Comparison of ENCODE assay signal across 9 cellular contexts in the genomic region with DNA sequence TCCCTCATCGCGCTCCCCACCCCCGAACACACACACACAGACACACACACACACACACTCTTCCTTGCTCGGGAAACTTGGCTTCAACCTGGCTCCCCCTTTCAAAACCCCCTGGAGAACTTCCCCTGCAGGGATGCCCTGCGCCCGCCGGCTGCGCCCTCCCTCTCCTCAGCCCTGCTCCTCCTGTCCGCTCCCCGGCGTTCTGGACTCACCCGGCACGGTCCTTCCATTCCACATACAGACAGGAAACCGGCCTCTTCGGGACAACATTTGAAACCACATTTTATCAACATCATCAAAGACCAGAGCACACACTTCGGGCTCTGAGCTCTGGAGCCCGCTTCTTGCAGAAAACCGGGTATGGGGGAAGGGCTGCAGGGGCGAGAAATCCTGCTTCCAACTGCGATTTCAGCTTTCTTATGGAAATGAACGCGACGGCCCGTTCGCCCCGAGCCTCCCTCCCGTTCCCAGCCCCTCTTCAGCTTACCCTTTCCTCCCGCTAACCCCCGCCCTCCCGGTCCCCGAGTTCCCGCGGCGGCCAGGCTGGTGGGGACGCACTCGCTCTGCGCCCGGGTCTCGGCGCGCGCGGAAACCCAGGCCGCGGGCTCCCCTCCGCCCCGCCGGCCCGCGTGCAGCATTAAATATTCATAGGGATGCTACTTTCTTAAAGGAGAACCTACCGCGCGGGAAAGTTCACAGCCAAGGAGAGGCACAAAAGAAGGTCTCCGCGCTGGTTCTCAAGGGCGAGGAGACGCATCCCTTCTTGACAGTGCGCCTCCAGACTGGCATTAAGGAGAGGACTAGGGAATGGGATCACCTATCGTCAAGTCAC. TPM values are rescaled to one million over a fixed set of nuclear protein-coding genes. Genes with fewer than 3 reads are reported as not detected.
DNase-seq lines count a peak whose midpoint lies in the region; ATAC-seq and TF ChIP-seq lines count a peak whose summit lies in the region.
"Had no signal": no experiment of that assay in that cellular context is flagged by ENCODE, and none has a peak within 500 bp of the region (broad histone marks: within the 10 kb centered on the region; RNA-seq: fewer than 3 reads in every experiment).

No MANE protein-coding gene starts in this region.

- H3K4me3 Mint-ChIP-seq in nephron = peak overlapping the region; percentile 89 to 94 (median 92)

- no peaks in the 10 kb centered on the region for H3K79me2 ChIP-seq in ACC112 (ENCODE audit: control insufficient read depth, insufficient read depth, low read length, unreplicated experiment)

- CTCF ChIA-PET in HEK293 (lab: Yijun Ruan, JAX) = interaction anchor here (0.5 to 2.3 kb wide), 6 partner anchors 11 to 943 kb away, joined by 3 to 5 read pairs (median 3); no protein-coding TSS in a partner anchor

- H2AFZ ChIP-seq in ACC112 (ENCODE audit: low read length, unreplicated experiment) = peak overlapping the region; percentile 80

- H3K9me3 ChIP-seq in HEK293 (ENCODE audit: control insufficient read depth, insufficient read depth, low read depth, low read length) = no peaks in the 10 kb centered on the region

- POLR2A ChIA-PET in HEK293 (lab: Yijun Ruan, JAX) = interaction anchor here (1.4 to 1.5 kb wide), 2 partner anchors 18 to 22 kb away, joined by 3 to 6 read pairs; a partner anchor contains a TSS

- no peaks in the 10 kb centered on the region for H3K9me3 Mint-ChIP-seq in nephron

- no peaks in the 10 kb centered on the region for H3K36me3 Mint-ChIP-seq in nephron (ENCODE audit: low read depth)

- peaks cover 59% of the 10 kb centered on the region for H3K27me3 ChIP-seq in ACC112 (ENCODE audit: insufficient read depth, low read length)

- H3K27ac Mint-ChIP-seq in nephron = peak overlapping the region; percentile 86 to 93 (median 92)

- no peak for DNase-seq in H4 (ENCODE audit: low spot score)
- no peak for DNase-seq in SHP77 treated with DMSO at 0.1 percent for 48 hours (lab: John Stamatoyannopoulos, UW)

- peaks cover 99% of the 10 kb centered on the region for H3K27me3 Mint-ChIP-seq in nephron (ENCODE audit: low read depth)

- H3K27ac ChIP-seq in ACC112 (ENCODE audit: low read depth, low read length) = no peak overlapping the region
- H3K27ac ChIP-seq in HEK293 (ENCODE audit: extremely low read depth, low read depth, low read length) = peak overlapping the region; percentile 81
- H3K27ac ChIP-seq in cingulate gyrus (ENCODE audit: low read depth, low read length) = peak overlapping the region; percentile 79

- peaks cover 6% of the 10 kb centered on the region for H3K4me1 ChIP-seq in ACC112 (ENCODE audit: control insufficient read depth, insufficient read depth, low read length, unreplicated experiment)
- peaks cover 4% of the 10 kb centered on the region; the same call in 1 of the 2 replicates for H3K4me1 ChIP-seq in HEK293 (ENCODE audit: control insufficient read depth, insufficient read depth, low read length)

- peaks cover 13% of the 10 kb centered on the region for H3K4me1 Mint-ChIP-seq in nephron

- TF ChIP-seq CTCF in HEK293 (tag by site-specific recombination; IDR thresholded peaks at IDR 0.05) = peak; percentile 26; the same call in 1 of the 2 replicates
- TF ChIP-seq CTCF in nephron (IDR thresholded peaks at IDR 0.05; ENCODE audit: unreplicated experiment in 3 of 3) = no peak

- ATAC-seq in HG02973 (IDR thresholded peaks at IDR 0.05; ENCODE audit: unreplicated experiment) (no peak), HG02938 (IDR thresholded peaks at IDR 0.05; ENCODE audit: unreplicated experiment) (no peak)

- H3K4me3 ChIP-seq in ACC112 (ENCODE audit: low read depth, low read length) (peak overlapping the region; percentile 80), HEK293 (ENCODE audit: low read depth, low read length) (peak overlapping the region; percentile 42)

- no peaks in the 10 kb centered on the region for H3K36me3 ChIP-seq in ACC112 (ENCODE audit: insufficient read depth, low read length)
- no peaks in the 10 kb centered on the region for H3K36me3 ChIP-seq in HEK293 (ENCODE audit: control insufficient read depth in 2 of 2, insufficient read depth in 1 of 2, low read length in 2 of 2)

TF ChIP-seq in HEK293, 187 proteins besides CTCF, POLR2A, EP300 and RAD21 (continues in another document):
- TF ChIP-seq, protein P1, sequence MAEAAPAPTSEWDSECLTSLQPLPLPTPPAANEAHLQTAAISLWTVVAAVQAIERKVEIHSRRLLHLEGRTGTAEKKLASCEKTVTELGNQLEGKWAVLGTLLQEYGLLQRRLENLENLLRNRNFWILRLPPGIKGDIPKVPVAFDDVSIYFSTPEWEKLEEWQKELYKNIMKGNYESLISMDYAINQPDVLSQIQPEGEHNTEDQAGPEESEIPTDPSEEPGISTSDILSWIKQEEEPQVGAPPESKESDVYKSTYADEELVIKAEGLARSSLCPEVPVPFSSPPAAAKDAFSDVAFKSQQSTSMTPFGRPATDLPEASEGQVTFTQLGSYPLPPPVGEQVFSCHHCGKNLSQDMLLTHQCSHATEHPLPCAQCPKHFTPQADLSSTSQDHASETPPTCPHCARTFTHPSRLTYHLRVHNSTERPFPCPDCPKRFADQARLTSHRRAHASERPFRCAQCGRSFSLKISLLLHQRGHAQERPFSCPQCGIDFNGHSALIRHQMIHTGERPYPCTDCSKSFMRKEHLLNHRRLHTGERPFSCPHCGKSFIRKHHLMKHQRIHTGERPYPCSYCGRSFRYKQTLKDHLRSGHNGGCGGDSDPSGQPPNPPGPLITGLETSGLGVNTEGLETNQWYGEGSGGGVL (tag by site-specific recombination; IDR thresholded peaks at IDR 0.05) = peak; percentile 68
- TF ChIP-seq EGR2 (tag by site-specific recombination; IDR thresholded peaks at IDR 0.05; ENCODE audit: low read depth) (0 out of 2 replicates have a peak, but pooled peaks have one; percentile 66), ZNF48 (tag by site-specific recombination; IDR thresholded peaks at IDR 0.05) (no peak), ZBTB8A (tag by site-specific recombination; IDR thresholded peaks at IDR 0.05) (peak; percentile 84), ZNF76 (tag by site-specific recombination; IDR thresholded peaks at IDR 0.05; ENCODE audit: borderline replicate concordance, low read depth) (no peak), ZNF837 (tag by site-specific recombination; IDR thresholded peaks at IDR 0.05) (peak; percentile 80; the same call in 1 of the 2 replicates), GLIS2 (tag by site-specific recombination; IDR thresholded peaks at IDR 0.05) (peak; percentile 66), ZNF366 (tag by site-specific recombination; conservative IDR thresholded peaks at IDR 0.05) (peak; percentile 35; the same call in 1 of the 2 replicates), ZNF560 (tag by site-specific recombination; IDR thresholded peaks at IDR 0.05; ENCODE audit: borderline replicate concordance) (no peak), ZBTB20 (tag by site-specific recombination; IDR thresholded peaks at IDR 0.05) (peak; percentile 85), ZNF596 (tag by site-specific recombination; IDR thresholded peaks at IDR 0.05) (no peak), GLIS1 (tag by site-specific recombination; IDR thresholded peaks at IDR 0.05) (peak; percentile 59), ZNF600 (tag by site-specific recombination; IDR thresholded peaks at IDR 0.05) (peak; percentile 92), ZIC2 (tag by site-specific recombination; IDR thresholded peaks at IDR 0.05) (peak; percentile 32), ZNF335 (tag by site-specific recombination; conservative IDR thresholded peaks at IDR 0.05) (peak; percentile 69), ZNF341 (tag by site-specific recombination; IDR thresholded peaks at IDR 0.05; ENCODE audit: low read depth) (0 out of 2 replicates have a peak, but pooled peaks have one; percentile 4), BCL11B (tag by site-specific recombination; IDR thresholded peaks at IDR 0.05; ENCODE audit: low read depth) (no peak), ZBTB48 (tag by site-specific recombination; IDR thresholded peaks at IDR 0.05) (0 out of 2 replicates have a peak, but pooled peaks have one; percentile 30), GLI2 (tag by site-specific recombination; IDR thresholded peaks at IDR 0.05; ENCODE audit: borderline replicate concordance, low read depth) (no peak), RBAK (tag by site-specific recombination; IDR thresholded peaks at IDR 0.05) (no peak)
- TF ChIP-seq, protein P2, sequence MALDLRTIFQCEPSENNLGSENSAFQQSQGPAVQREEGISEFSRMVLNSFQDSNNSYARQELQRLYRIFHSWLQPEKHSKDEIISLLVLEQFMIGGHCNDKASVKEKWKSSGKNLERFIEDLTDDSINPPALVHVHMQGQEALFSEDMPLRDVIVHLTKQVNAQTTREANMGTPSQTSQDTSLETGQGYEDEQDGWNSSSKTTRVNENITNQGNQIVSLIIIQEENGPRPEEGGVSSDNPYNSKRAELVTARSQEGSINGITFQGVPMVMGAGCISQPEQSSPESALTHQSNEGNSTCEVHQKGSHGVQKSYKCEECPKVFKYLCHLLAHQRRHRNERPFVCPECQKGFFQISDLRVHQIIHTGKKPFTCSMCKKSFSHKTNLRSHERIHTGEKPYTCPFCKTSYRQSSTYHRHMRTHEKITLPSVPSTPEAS (tag by site-specific recombination; IDR thresholded peaks at IDR 0.05) = peak; percentile 81; the same call in 1 of the 2 replicates
- TF ChIP-seq, protein P3, sequence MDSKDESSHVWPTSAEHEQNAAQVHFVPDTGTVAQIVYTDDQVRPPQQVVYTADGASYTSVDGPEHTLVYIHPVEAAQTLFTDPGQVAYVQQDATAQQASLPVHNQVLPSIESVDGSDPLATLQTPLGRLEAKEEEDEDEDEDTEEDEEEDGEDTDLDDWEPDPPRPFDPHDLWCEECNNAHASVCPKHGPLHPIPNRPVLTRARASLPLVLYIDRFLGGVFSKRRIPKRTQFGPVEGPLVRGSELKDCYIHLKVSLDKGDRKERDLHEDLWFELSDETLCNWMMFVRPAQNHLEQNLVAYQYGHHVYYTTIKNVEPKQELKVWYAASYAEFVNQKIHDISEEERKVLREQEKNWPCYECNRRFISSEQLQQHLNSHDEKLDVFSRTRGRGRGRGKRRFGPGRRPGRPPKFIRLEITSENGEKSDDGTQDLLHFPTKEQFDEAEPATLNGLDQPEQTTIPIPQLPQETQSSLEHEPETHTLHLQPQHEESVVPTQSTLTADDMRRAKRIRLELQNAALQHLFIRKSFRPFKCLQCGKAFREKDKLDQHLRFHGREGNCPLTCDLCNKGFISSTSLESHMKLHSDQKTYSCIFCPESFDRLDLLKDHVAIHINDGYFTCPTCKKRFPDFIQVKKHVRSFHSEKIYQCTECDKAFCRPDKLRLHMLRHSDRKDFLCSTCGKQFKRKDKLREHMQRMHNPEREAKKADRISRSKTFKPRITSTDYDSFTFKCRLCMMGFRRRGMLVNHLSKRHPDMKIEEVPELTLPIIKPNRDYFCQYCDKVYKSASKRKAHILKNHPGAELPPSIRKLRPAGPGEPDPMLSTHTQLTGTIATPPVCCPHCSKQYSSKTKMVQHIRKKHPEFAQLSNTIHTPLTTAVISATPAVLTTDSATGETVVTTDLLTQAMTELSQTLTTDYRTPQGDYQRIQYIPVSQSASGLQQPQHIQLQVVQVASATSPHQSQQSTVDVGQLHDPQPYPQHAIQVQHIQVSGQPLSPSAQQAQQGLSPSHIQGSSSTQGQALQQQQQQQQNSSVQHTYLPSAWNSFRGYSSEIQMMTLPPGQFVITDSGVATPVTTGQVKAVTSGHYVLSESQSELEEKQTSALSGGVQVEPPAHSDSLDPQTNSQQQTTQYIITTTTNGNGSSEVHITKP (tag by site-specific recombination; IDR thresholded peaks at IDR 0.05) = peak; percentile 95

RNA-seq across cellular contexts. Expression of a gene that starts 18.3 kb away (rescaled TPM):
- total RNA-seq in H4 (2014; rRNA removed; shearing (Covaris generic)) = 1.3 and 2.6 TPM in 2 replicates
- total RNA-seq: endothelial cell of umbilical vein had no signal
